8 cellular contexts compared by ENCODE assay signal in genomic region chr19:55644191-55644833, GRCh38. TPM values are rescaled to one million over a fixed set of nuclear protein-coding genes. Genes with fewer than 3 reads are reported as not detected.
DNase-seq lines count a peak whose midpoint lies in the region; ATAC-seq and TF ChIP-seq lines count a peak whose summit lies in the region.

No MANE protein-coding gene starts in this region.

- H3K36me3 ChIP-seq in Peyer's patch (peaks cover 0 to 10% (median 0%) of the 10 kb centered on the region in 3 donors), esophagus (ENCODE audit: control insufficient read depth in 2 of 2, insufficient read depth in 2 of 2, low read length in 1 of 2) (peaks cover 0 to 11% of the 10 kb centered on the region in 2 donors)

- peaks cover 3 to 66% (median 29%) of the 10 kb centered on the region in 4 donors for H3K4me1 ChIP-seq in Peyer's patch
- H3K4me1 ChIP-seq in esophagus (ENCODE audit: control insufficient read depth in 2 of 2, insufficient read depth in 2 of 2, low read length in 1 of 2), result peaks cover 9 to 29% of the 10 kb centered on the region in 2 donors

- no peaks in the 10 kb centered on the region for H3K27me3 Mint-ChIP-seq in osteocyte (ENCODE audit: unreplicated experiment)

- peak overlapping the region; percentile 93 for H3K4me3 Mint-ChIP-seq in osteocyte (ENCODE audit: unreplicated experiment)

- no peak for ATAC-seq in HG03097 (IDR thresholded peaks at IDR 0.05; ENCODE audit: low FRiP score, unreplicated experiment)

- TF ChIP-seq CTCF in Peyer's patch (IDR thresholded peaks at IDR 0.05) (no peak), osteocyte (IDR thresholded peaks at IDR 0.05) (no peak)

- no peak for TF ChIP-seq POLR2A in Peyer's patch (IDR thresholded peaks at IDR 0.05)

- H3K27me3 ChIP-seq in Peyer's patch (no peaks in the 10 kb centered on the region), esophagus (ENCODE audit: control insufficient read depth in 1 of 2, insufficient read depth in 2 of 2, low read length in 2 of 2) (no peaks in the 10 kb centered on the region)

- H3K9me3 ChIP-seq in Peyer's patch (no peaks in the 10 kb centered on the region), esophagus (ENCODE audit: control insufficient read depth in 2 of 2, insufficient read depth in 1 of 2, low read depth in 1 of 2, low read length in 1 of 2) (no peaks in the 10 kb centered on the region)

- 39 to 45% methylated on average over 12 of the region's 12 CpGs for WGBS in esophagus, 2 donors

- peaks cover 4% of the 10 kb centered on the region for H3K36me3 Mint-ChIP-seq in osteocyte (ENCODE audit: unreplicated experiment)

- peaks cover 55% of the 10 kb centered on the region for H3K4me1 Mint-ChIP-seq in osteocyte (ENCODE audit: unreplicated experiment)

- H3K9me3 Mint-ChIP-seq in osteocyte (ENCODE audit: unreplicated experiment), result no peaks in the 10 kb centered on the region

- H3K4me3 ChIP-seq in Peyer's patch, result peak overlapping the region; percentile 85 to 92 (median 88)
- peak overlapping the region; percentile 62 to 96 for H3K4me3 ChIP-seq in esophagus (ENCODE audit: low read depth in 1 of 2, low read length in 2 of 2)

- DNase-seq in COLO668 (lab: John Stamatoyannopoulos, UW; ENCODE audit: unreplicated experiment) (peak; percentile 28), Peyer's patch (no peak), osteocyte (ENCODE audit: extremely low spot score, unreplicated experiment) (no peak), amniotic stem cell (lab: John Stamatoyannopoulos, UW) (no peak), NCI-H2029 (lab: John Stamatoyannopoulos, UW) (no peak), SIG-M5 treated with dmso at 0.1 percent for 504 hours (lab: John Stamatoyannopoulos, UW; ENCODE audit: unreplicated experiment) (no peak)

- H3K27ac Mint-ChIP-seq in osteocyte (ENCODE audit: unreplicated experiment), result peak overlapping the region; percentile 78

- H3K27ac ChIP-seq in Peyer's patch (peak overlapping the region; percentile 84 to 97 (median 88)), esophagus (ENCODE audit: low read depth in 2 of 2, low read length in 1 of 2) (peak overlapping the region; percentile 35 to 72)

RNA-seq across cellular contexts. Expression of gene ZNF581, which starts 0.9 kb away (rescaled TPM):
- total RNA-seq in Peyer's patch, result 10 to 100 TPM in 3 of 4 donors, 1 to 10 TPM in 1; 7.7 to 28.9 (median 14.1) TPM
- polyA plus RNA-seq in esophagus, result 10 to 100 TPM; 10.3 to 16.6 TPM
- 29.6 and 33.8 TPM in 2 replicates for total RNA-seq in osteocyte

RNA-seq across cellular contexts. Expression of gene ZNF580, which starts 3.5 kb away (rescaled TPM):
- 10 to 100 TPM; 12.3 to 38.4 (median 25.2) TPM for total RNA-seq in Peyer's patch
- 10 to 100 TPM; 12.8 to 14.2 TPM for polyA plus RNA-seq in esophagus
- 62.3 and 79.8 TPM in 2 replicates for total RNA-seq in osteocyte

RNA-seq across cellular contexts. Expression of gene CCDC106, which starts 3.7 kb away (rescaled TPM):
- total RNA-seq in Peyer's patch (10 to 100 TPM in 3 of 4 donors, 1 to 10 TPM in 1; 8.1 to 17.4 (median 14.0) TPM), osteocyte (25.9 and 28.1 TPM in 2 replicates)
- 1 to 10 TPM; 5.6 to 9.1 TPM for polyA plus RNA-seq in esophagus

RNA-seq across cellular contexts. Expression of gene U2AF2, which starts 10.5 kb away (rescaled TPM):
- 100 to 1,000 TPM; 132 to 292 (median 159) TPM for total RNA-seq in Peyer's patch
- 100 to 1,000 TPM; 110 to 120 TPM for polyA plus RNA-seq in esophagus
- total RNA-seq in osteocyte, result 174 and 189 TPM in 2 replicates

RNA-seq across cellular contexts. Expression of gene ZNF784, which starts 19.9 kb away (rescaled TPM):
- total RNA-seq in Peyer's patch (10 to 100 TPM in 3 of 4 donors, 1 to 10 TPM in 1; 6.0 to 18.3 (median 12.3) TPM), osteocyte (9.2 and 9.6 TPM in 2 replicates)
- 1 to 10 TPM; 5.2 to 5.9 TPM for polyA plus RNA-seq in esophagus
